Comparison of ENCODE assay signal across 25 cellular contexts in genomic region chr14:56295743-56296142, GRCh38.
A peak's percentile ranks its signal among the peaks of the same experiment; 100 is the strongest.
DNase-seq lines count a peak whose midpoint lies in the region; ATAC-seq and TF ChIP-seq lines count a peak whose summit lies in the region.
"Had no signal": no experiment of that assay in that cellular context is flagged by ENCODE, and none has a peak within 500 bp of the region (broad histone marks: within the 10 kb centered on the region; RNA-seq: fewer than 3 reads in every experiment).

No MANE protein-coding gene starts in this region.

- DNase-seq in HPDE6-E6E7 (ENCODE audit: extremely low spot score) (peak; percentile 5), RWPE1 (ENCODE audit: low spot score) (peak; percentile 25), epithelial cell of esophagus (ENCODE audit: low read depth) (peak; percentile 42), myocyte (ENCODE audit: low read depth) (peak; percentile 66), GM10266 (ENCODE audit: extremely low spot score) (no peak), GM03348 (ENCODE audit: low spot score) (no peak)
- no peak for DNase-seq in activated T-cell treated with anti-CD3 and anti-CD28 coated beads, Interleukin-2, amount 50 U/mL, for 1 hour
- DNase-seq: AML-193; CD4-positive, alpha-beta T cell; COR-L47; DMS53; HCEC 1CT; Karpas-422; MV-4-11; NCI-H1105; NCI-H146; NCI-H2029; NCI-H226; NCI-H510A; PC-3; SHP77 had no signal

- CTCF ChIA-PET in RWPE1 (lab: Yijun Ruan, JAX), result no interaction called here

- no peak for TF ChIP-seq CTCF in RWPE1 (conservative IDR thresholded peaks at IDR 0.05; ENCODE audit: low read depth)
- TF ChIP-seq CTCF in epithelial cell of esophagus (IDR thresholded peaks at IDR 0.05; ENCODE audit: insufficient read depth, low read depth, low read length, missing control alignments), result no peak
- TF ChIP-seq CTCF in GM10266 (IDR thresholded peaks at IDR 0.05; ENCODE audit: control insufficient read depth, insufficient read depth, low read depth, missing control alignments), result no peak

- POLR2A ChIA-PET in RWPE1 (lab: Yijun Ruan, JAX; ENCODE audit: low non-redundant PET), result no interaction called here

- no peak overlapping the region for H3K4me3 ChIP-seq in epithelial cell of esophagus (ENCODE audit: low read length)
- H3K4me3 ChIP-seq: BLaER1 treated with 17β-estradiol and CSF1 and Interleukin-3, amounts not matched to agents 10 nM and 100 nM; GM12878; SK-N-MC had no signal

- no peak for ATAC-seq in GM19023 (IDR thresholded peaks at IDR 0.05; ENCODE audit: unreplicated experiment)
- ATAC-seq: GM12878, PC-3 had no signal

- H3K27ac ChIP-seq in RWPE1, result no peak overlapping the region
- H3K27ac ChIP-seq: BLaER1 treated with 17β-estradiol and CSF1 and Interleukin-3, amounts not matched to agents 10 nM and 100 nM; SK-N-MC had no signal

Comparison
In these comparisons a context has a peak if more than half of its experiments do, and no peak if none do; other contexts are left out.
1. DNase-seq: peak in HPDE6-E6E7 (single experiment), RWPE1 (single experiment), epithelial cell of esophagus (single experiment) and myocyte (single experiment); none in GM10266 (single experiment), activated T-cell treated with anti-CD3 and anti-CD28 coated beads, Interleukin-2, amount 50 U/mL, for 1 hour (single experiment) and GM03348 (single experiment).